In genomic region chr5:1315709-1316587, GRCh38 we compare ENCODE assay signal across 7 cellular contexts. TPM values are rescaled to one million over a fixed set of nuclear protein-coding genes. Genes with fewer than 3 reads are reported as not detected.
A peak's percentile ranks its signal among the peaks of the same experiment; 100 is the strongest.
DNase-seq lines count a peak whose midpoint lies in the region; ATAC-seq, FAIRE-seq and TF ChIP-seq lines count a peak whose summit lies in the region.

No MANE protein-coding gene starts in this region.

- H3K4me3 ChIP-seq in fibroblast of lung (replicated peaks in 1 of 4; ENCODE audit: control extremely low read depth in 1 of 4, insufficient read depth in 1 of 4, low read depth in 3 of 4, low read length in 4 of 4), result no peak overlapping the region

- no peaks in the 10 kb centered on the region for H3K9me3 ChIP-seq in fibroblast of lung (ENCODE audit: control insufficient read depth, insufficient read depth, low read depth, low read length)

- peak overlapping the region; percentile 17 for H3K4me2 ChIP-seq in fibroblast of lung (ENCODE audit: extremely low read depth, insufficient read depth, low read length)

- no peaks in the 10 kb centered on the region for H3K79me2 ChIP-seq in fibroblast of lung (ENCODE audit: control insufficient read depth, insufficient read depth, low read length)

- TF ChIP-seq CTCF in fibroblast of lung (conservative IDR thresholded peaks at IDR 0.05 in 1 of 2, IDR thresholded peaks at IDR 0.05 in 1 of 2; ENCODE audit: low read depth in 1 of 2, low read length in 2 of 2), result no peak

- peaks cover 9% of the 10 kb centered on the region for H3K36me3 ChIP-seq in fibroblast of lung (ENCODE audit: control insufficient read depth, insufficient read depth, low read length)

- H3K27ac ChIP-seq in fibroblast of lung (ENCODE audit: insufficient read depth, low read length), result no peak overlapping the region

- no peak overlapping the region for H2AFZ ChIP-seq in fibroblast of lung (ENCODE audit: low read length)

- H3K27me3 ChIP-seq in fibroblast of lung (ENCODE audit: control insufficient read depth, insufficient read depth, low read length), result no peaks in the 10 kb centered on the region

- DNase-seq in NCI-H1930 (lab: John Stamatoyannopoulos, UW), result peak; percentile 71 to 76
- DNase-seq in activated CD4-positive, alpha-beta T cell treated with anti-CD3 and anti-CD28 coated beads, Interleukin-2, amount 50 U/mL, for 4 hours, result peak; percentile 28 to 40
- DNase-seq in fibroblast of lung (ENCODE audit: low read depth in 2 of 2), result peak in 1 of 2 donors; percentile 3
- DNase-seq in stimulated activated CD4-positive, alpha-beta T cell treated with anti-CD3 and anti-CD28 coated beads, Interleukin-12 subunit alpha, Interleukin-12 subunit beta, amount 100 ng/mL, for 24 hours (ENCODE audit: low read depth in 2 of 2), result peak; percentile 25 to 32
- no peak for DNase-seq in frontal cortex (ENCODE audit: low spot score in 2 of 2)

- FAIRE-seq in frontal cortex (lab: Jason Lieb, UNC), result no peak

- peak; percentile 49 for ATAC-seq in GM18870 (IDR thresholded peaks at IDR 0.05; ENCODE audit: unreplicated experiment)
- ATAC-seq in HG02885 (IDR thresholded peaks at IDR 0.05; ENCODE audit: poor library complexity, unreplicated experiment), result peak; percentile 57

- H4K20me1 ChIP-seq in fibroblast of lung (ENCODE audit: control insufficient read depth, extremely low read depth, insufficient read depth, low read length), result no peaks in the 10 kb centered on the region

- no peak overlapping the region for H3K9ac ChIP-seq in fibroblast of lung (ENCODE audit: insufficient read depth, low read length)

- H3K4me1 ChIP-seq in fibroblast of lung (ENCODE audit: control insufficient read depth, extremely low read depth, insufficient read depth, low read length), result no peaks in the 10 kb centered on the region

RNA-seq across cellular contexts. Expression of gene TERT, which starts 21.1 kb away (rescaled TPM):
- total RNA-seq in fibroblast of lung, result not detected in 2 replicates
- polyA plus RNA-seq in fibroblast of lung, result not detected in 2 replicates
- not detected in 2 replicates for polyA plus RNA-seq in fibroblast of lung (2012)
- not detected in 2 replicates for polyA minus RNA-seq in fibroblast of lung (ENCODE audit: low replicate concordance)
- total RNA-seq in frontal cortex, result not detected

RNA-seq across cellular contexts. Expression of gene CLPTM1L, which starts 29.0 kb away (rescaled TPM):
- total RNA-seq in fibroblast of lung, result 189 and 215 TPM in 2 replicates
- polyA plus RNA-seq in fibroblast of lung, result 89.3 and 99.2 TPM in 2 replicates
- 57.3 and 69.6 TPM in 2 replicates for polyA plus RNA-seq in fibroblast of lung (2012)
- 122 and 295 TPM in 2 replicates for polyA minus RNA-seq in fibroblast of lung (ENCODE audit: low replicate concordance)
- total RNA-seq in frontal cortex, result 104 TPM

Comparison
In these comparisons a context has a peak if more than half of its experiments do, and no peak if none do; other contexts are left out.
1. DNase-seq: peak in NCI-H1930 (2 of 2), activated CD4-positive, alpha-beta T cell treated with anti-CD3 and anti-CD28 coated beads, Interleukin-2, amount 50 U/mL, for 4 hours (2 of 2) and stimulated activated CD4-positive, alpha-beta T cell treated with anti-CD3 and anti-CD28 coated beads, Interleukin-12 subunit alpha, Interleukin-12 subunit beta, amount 100 ng/mL, for 24 hours (2 of 2); none in frontal cortex (0 of 2).